In genomic region chr20:3135507-3136070, GRCh38 we compare ENCODE assay signal across 24 cellular contexts. TPM values are rescaled to one million over a fixed set of nuclear protein-coding genes. Genes with fewer than 3 reads are reported as not detected.
DNase-seq lines count a peak whose midpoint lies in the region; ATAC-seq and TF ChIP-seq lines count a peak whose summit lies in the region.
"Had no signal": no experiment of that assay in that cellular context is flagged by ENCODE, and none has a peak within 500 bp of the region (broad histone marks: within the 10 kb centered on the region; RNA-seq: fewer than 3 reads in every experiment).

No MANE protein-coding gene starts in this region.

- no peaks in the 10 kb centered on the region for H3K9me3 ChIP-seq in RWPE2 (ENCODE audit: severe bottlenecking)
- no peaks in the 10 kb centered on the region for H3K9me3 ChIP-seq in OCI-LY7 (ENCODE audit: low read length)
- H3K9me3 ChIP-seq: BLaER1 treated with 17β-estradiol and CSF1 and Interleukin-3, amounts not matched to agents 10 nM and 100 nM; colonic mucosa; SJSA1 had no signal

- no peak overlapping the region for H3K4me3 Mint-ChIP-seq in activated CD4-positive, alpha-beta memory T cell treated with anti-CD3 and anti-CD28 coated beads for 36 hours
- no peak overlapping the region for H3K4me3 Mint-ChIP-seq in activated CD4-positive, alpha-beta memory T cell treated with anti-CD3 and anti-CD28 coated beads, Interleukin-2, amount 10 ng/mL, durations not matched to agents 7 days and 5 days
- H3K4me3 Mint-ChIP-seq: activated CD8-positive, alpha-beta memory T cell treated with anti-CD3 and anti-CD28 coated beads, Interleukin-2, amount 10 ng/mL, durations not matched to agents 7 days and 5 days; WTC11 had no signal

- CTCF ChIA-PET in activated CD4-positive, alpha-beta memory T cell treated with anti-CD3 and anti-CD28 coated beads for 36 hours (lab: Charles Lee) = interaction anchor here (1.0 kb wide), 2 partner anchors 18 to 21 kb away, joined by 4 to 5 read pairs; no protein-coding TSS in a partner anchor
- CTCF ChIA-PET in activated CD4-positive, alpha-beta memory T cell treated with anti-CD3 and anti-CD28 coated beads, Interleukin-2, amount 10 ng/mL, durations not matched to agents 7 days and 5 days (lab: Charles Lee) = no interaction called here
- CTCF ChIA-PET in OCI-LY7 (lab: Charles Lee; ENCODE audit: unreplicated experiment) = no interaction called here

- ATAC-seq in RWPE2 (ENCODE audit: low read depth) = peak; percentile 52; the same call in 1 of the 3 replicates
- ATAC-seq: activated CD8-positive, alpha-beta memory T cell treated with anti-CD3 and anti-CD28 coated beads, Interleukin-2, amount 10 ng/mL, durations not matched to agents 7 days and 5 days; sciatic nerve; WTC11 had no signal

- intact Hi-C loops in activated CD4-positive, alpha-beta memory T cell treated with anti-CD3 and anti-CD28 coated beads for 36 hours (cut with micrococcal nuclease) = loop anchor here (2.0 kb wide), 1 partner anchor 13 kb away; no protein-coding TSS in a partner anchor
- intact Hi-C loops in OCI-LY7 (cut with micrococcal nuclease; ENCODE audit: unreplicated experiment) = no loop called here

- DNase-seq in activated CD4-positive, alpha-beta memory T cell treated with anti-CD3 and anti-CD28 coated beads for 36 hours = peak; percentile 55
- DNase-seq in activated CD4-positive, alpha-beta memory T cell treated with anti-CD3 and anti-CD28 coated beads, Interleukin-2, amount 10 ng/mL, durations not matched to agents 7 days and 5 days = no peak
- DNase-seq in ELR (ENCODE audit: low read depth) = peak; percentile 61
- no peak for DNase-seq in RWPE2 (ENCODE audit: low spot score)
- peak; percentile 11 for DNase-seq in kidney glomerular epithelial cell (lab: John Stamatoyannopoulos, UW)
- no peak for DNase-seq in nucleus accumbens (lab: John Stamatoyannopoulos, UW)
- no peak for DNase-seq in KG1 (lab: John Stamatoyannopoulos, UW)
- no peak for DNase-seq in OCI-LY7 (ENCODE audit: low spot score)
- DNase-seq: activated CD8-positive, alpha-beta memory T cell treated with anti-CD3 and anti-CD28 coated beads, Interleukin-2, amount 10 ng/mL, durations not matched to agents 7 days and 5 days; colonic mucosa; NCI-H1417 treated with DMSO at 0.1 percent for 48 hours; NCI-H2171; NCI-H748 treated with DMSO at 0.1 percent for 48 hours; OCI-M1 had no signal

- POLR2A ChIA-PET in activated CD4-positive, alpha-beta memory T cell treated with anti-CD3 and anti-CD28 coated beads for 36 hours (lab: Charles Lee) = interaction anchor here (0.7 to 1.1 kb wide), 2 partner anchors 22 to 24 kb away, joined by 3 to 4 read pairs; partner anchors contain the start of genes FASTKD5 and UBOX5
- POLR2A ChIA-PET in activated CD4-positive, alpha-beta memory T cell treated with anti-CD3 and anti-CD28 coated beads, Interleukin-2, amount 10 ng/mL, durations not matched to agents 7 days and 5 days (lab: Charles Lee) = interaction anchor here (1.2 kb wide), 1 partner anchor 9 kb away, joined by 3 read pairs; no protein-coding TSS in a partner anchor
- POLR2A ChIA-PET in OCI-LY7 (lab: Charles Lee) = interaction anchor here (0.6 to 0.9 kb wide), 2 partner anchors 23 to 39 kb away, joined by 3 to 4 read pairs; no protein-coding TSS in a partner anchor

- no peak overlapping the region for H3K27ac Mint-ChIP-seq in activated CD4-positive, alpha-beta memory T cell treated with anti-CD3 and anti-CD28 coated beads for 36 hours
- no peak overlapping the region for H3K27ac Mint-ChIP-seq in activated CD4-positive, alpha-beta memory T cell treated with anti-CD3 and anti-CD28 coated beads, Interleukin-2, amount 10 ng/mL, durations not matched to agents 7 days and 5 days
- H3K27ac Mint-ChIP-seq: activated CD8-positive, alpha-beta memory T cell treated with anti-CD3 and anti-CD28 coated beads, Interleukin-2, amount 10 ng/mL, durations not matched to agents 7 days and 5 days; WTC11 had no signal

- no TSS peak for BruUV-seq in OCI-LY7 (replicated peaks; lab: Mats Ljungman, UMichigan)

- no peaks in the 10 kb centered on the region for H3K9me2 ChIP-seq in OCI-LY7 (ENCODE audit: insufficient read depth, low read length)

- H3K4me3 ChIP-seq in RWPE2 (ENCODE audit: severe bottlenecking) (no peak overlapping the region), OCI-LY7 (ENCODE audit: low read depth, low read length, poor library complexity, severe bottlenecking) (no peak overlapping the region)
- H3K4me3 ChIP-seq: BLaER1 treated with 17β-estradiol and CSF1 and Interleukin-3, amounts not matched to agents 10 nM and 100 nM; colonic mucosa; lung; SJSA1 had no signal

- H3K27ac ChIP-seq in RWPE2 (ENCODE audit: poor library complexity, severe bottlenecking) (no peak overlapping the region), OCI-LY7 (ENCODE audit: low read depth, low read length, poor library complexity, severe bottlenecking) (no peak overlapping the region)
- H3K27ac ChIP-seq: BLaER1 treated with 17β-estradiol and CSF1 and Interleukin-3, amounts not matched to agents 10 nM and 100 nM; colonic mucosa; SJSA1 had no signal

- no peaks in the 10 kb centered on the region for H3K79me2 ChIP-seq in OCI-LY7 (ENCODE audit: insufficient read depth, low read depth, low read length)

- H3K27me3 ChIP-seq in RWPE2 (ENCODE audit: insufficient read depth, poor library complexity, severe bottlenecking) = no peaks in the 10 kb centered on the region
- H3K27me3 ChIP-seq: BLaER1 treated with 17β-estradiol and CSF1 and Interleukin-3, amounts not matched to agents 10 nM and 100 nM; colonic mucosa; SJSA1 had no signal

- no peaks in the 10 kb centered on the region for H4K20me1 ChIP-seq in OCI-LY7 (ENCODE audit: insufficient read depth, low read length)

- peaks cover 23% of the 10 kb centered on the region for H3K4me1 Mint-ChIP-seq in activated CD4-positive, alpha-beta memory T cell treated with anti-CD3 and anti-CD28 coated beads for 36 hours (ENCODE audit: low read depth)
- H3K4me1 Mint-ChIP-seq in activated CD4-positive, alpha-beta memory T cell treated with anti-CD3 and anti-CD28 coated beads, Interleukin-2, amount 10 ng/mL, durations not matched to agents 7 days and 5 days = peaks cover 3% of the 10 kb centered on the region
- H3K4me1 Mint-ChIP-seq: WTC11 had no signal

- no peaks in the 10 kb centered on the region for H3K4me1 ChIP-seq in RWPE2 (ENCODE audit: insufficient read depth, poor library complexity, severe bottlenecking)
- no peaks in the 10 kb centered on the region for H3K4me1 ChIP-seq in OCI-LY7 (ENCODE audit: insufficient read depth, low read length, poor library complexity, severe bottlenecking)
- H3K4me1 ChIP-seq: colonic mucosa, SJSA1 had no signal

- H3K9me3 Mint-ChIP-seq in activated CD4-positive, alpha-beta memory T cell treated with anti-CD3 and anti-CD28 coated beads for 36 hours = no peaks in the 10 kb centered on the region
- H3K9me3 Mint-ChIP-seq in activated CD4-positive, alpha-beta memory T cell treated with anti-CD3 and anti-CD28 coated beads, Interleukin-2, amount 10 ng/mL, durations not matched to agents 7 days and 5 days = no peaks in the 10 kb centered on the region
- H3K9me3 Mint-ChIP-seq: WTC11 had no signal

- H3K36me3 Mint-ChIP-seq in activated CD4-positive, alpha-beta memory T cell treated with anti-CD3 and anti-CD28 coated beads for 36 hours = peaks cover 2% of the 10 kb centered on the region
- H3K36me3 Mint-ChIP-seq in activated CD4-positive, alpha-beta memory T cell treated with anti-CD3 and anti-CD28 coated beads, Interleukin-2, amount 10 ng/mL, durations not matched to agents 7 days and 5 days (ENCODE audit: low read depth) = peaks cover 12% of the 10 kb centered on the region
- H3K36me3 Mint-ChIP-seq: WTC11 had no signal

- H3K36me3 ChIP-seq in RWPE2 (ENCODE audit: low read depth) (peaks cover 4% of the 10 kb centered on the region; the same call in 1 of the 2 replicates), OCI-LY7 (ENCODE audit: insufficient read depth, low read length) (no peaks in the 10 kb centered on the region)
- H3K36me3 ChIP-seq: colonic mucosa had no signal

- H3K27me3 Mint-ChIP-seq in activated CD4-positive, alpha-beta memory T cell treated with anti-CD3 and anti-CD28 coated beads for 36 hours = no peaks in the 10 kb centered on the region
- no peaks in the 10 kb centered on the region for H3K27me3 Mint-ChIP-seq in activated CD4-positive, alpha-beta memory T cell treated with anti-CD3 and anti-CD28 coated beads, Interleukin-2, amount 10 ng/mL, durations not matched to agents 7 days and 5 days
- H3K27me3 Mint-ChIP-seq: activated CD8-positive, alpha-beta memory T cell treated with anti-CD3 and anti-CD28 coated beads, Interleukin-2, amount 10 ng/mL, durations not matched to agents 7 days and 5 days had no signal

- no peak for TF ChIP-seq CTCF in RWPE2 (IDR thresholded peaks at IDR 0.05; ENCODE audit: poor library complexity, severe bottlenecking)
- no peak for TF ChIP-seq CTCF in OCI-LY7 (conservative IDR thresholded peaks at IDR 0.05; ENCODE audit: low read length)

- no peak overlapping the region for H2AFZ ChIP-seq in OCI-LY7 (ENCODE audit: low read length)

- H3K4me2 ChIP-seq in OCI-LY7 (ENCODE audit: low read length) = no peak overlapping the region
- H3K4me2 ChIP-seq: BLaER1 treated with 17β-estradiol and CSF1 and Interleukin-3, amounts not matched to agents 10 nM and 100 nM had no signal

RNA-seq across cellular contexts. Expression of gene FASTKD5, which starts 24.1 kb away (rescaled TPM):
- total RNA-seq in activated CD4-positive, alpha-beta memory T cell treated with anti-CD3 and anti-CD28 coated beads for 36 hours = 10 to 100 TPM; 20.8 to 22.8 TPM
- total RNA-seq in activated CD4-positive, alpha-beta memory T cell treated with anti-CD3 and anti-CD28 coated beads, Interleukin-2, amount 10 ng/mL, durations not matched to agents 7 days and 5 days = 10 to 100 TPM; 20.1 to 20.8 TPM
- 15.7 and 18.1 TPM in 2 replicates for total RNA-seq in OCI-LY7 (2014; rRNA removed; shearing (Covaris generic))
- total RNA-seq in OCI-LY7 (2022) = 15.7 and 15.8 TPM in 2 replicates

RNA-seq across cellular contexts. Expression of gene UBOX5, which starts 24.1 kb away (rescaled TPM):
- total RNA-seq in activated CD4-positive, alpha-beta memory T cell treated with anti-CD3 and anti-CD28 coated beads for 36 hours = 1 to 10 TPM; 5.8 to 7.0 TPM
- total RNA-seq in activated CD4-positive, alpha-beta memory T cell treated with anti-CD3 and anti-CD28 coated beads, Interleukin-2, amount 10 ng/mL, durations not matched to agents 7 days and 5 days = 10 to 100 TPM in 1 of 2 experiments, 1 to 10 TPM in 1; 8.4 to 10.7 TPM
- total RNA-seq in OCI-LY7 (2014; rRNA removed; shearing (Covaris generic)) = 3.2 and 4.1 TPM in 2 replicates
- 5.2 and 5.3 TPM in 2 replicates for total RNA-seq in OCI-LY7 (2022)

RNA-seq across cellular contexts. Expression of gene LZTS3, which starts 37.8 kb away (rescaled TPM):
- 1 to 10 TPM; 1.4 to 1.5 TPM for total RNA-seq in activated CD4-positive, alpha-beta memory T cell treated with anti-CD3 and anti-CD28 coated beads for 36 hours
- 1 to 10 TPM in 1 of 2 experiments, under 1 TPM in 1; 0.90 to 1.0 TPM for total RNA-seq in activated CD4-positive, alpha-beta memory T cell treated with anti-CD3 and anti-CD28 coated beads, Interleukin-2, amount 10 ng/mL, durations not matched to agents 7 days and 5 days
- 4.5 and 4.7 TPM in 2 replicates for total RNA-seq in OCI-LY7 (2014; rRNA removed; shearing (Covaris generic))
- 4.2 and 5.0 TPM in 2 replicates for total RNA-seq in OCI-LY7 (2022)

RNA-seq across cellular contexts. Expression of gene AVP, which starts 51.1 kb away (rescaled TPM):
- not detected for total RNA-seq in activated CD4-positive, alpha-beta memory T cell treated with anti-CD3 and anti-CD28 coated beads for 36 hours
- not detected for total RNA-seq in activated CD4-positive, alpha-beta memory T cell treated with anti-CD3 and anti-CD28 coated beads, Interleukin-2, amount 10 ng/mL, durations not matched to agents 7 days and 5 days
- total RNA-seq in OCI-LY7 (2014; rRNA removed; shearing (Covaris generic)) = not detected in 2 replicates
- total RNA-seq in OCI-LY7 (2022) = not detected in 2 replicates
- total RNA-seq: activated CD8-positive, alpha-beta memory T cell treated with anti-CD3 and anti-CD28 coated beads, Interleukin-2, amount 10 ng/mL, durations not matched to agents 7 days and 5 days; colonic mucosa; H1; lung; myocyte; osteocyte; sciatic nerve; SJSA1; T-helper 2 cell treated with Interferon-gamma antibody and Interleukin-4, amounts not matched to agents 100 ng/mL and 5 ng/mL, for 36 hours; urinary bladder had no signal

Comparison
In these comparisons a context has a peak if more than half of its experiments do, and no peak if none do; other contexts are left out.
1. DNase-seq: peak in activated CD4-positive, alpha-beta memory T cell treated with anti-CD3 and anti-CD28 coated beads for 36 hours (single experiment), ELR (single experiment) and kidney glomerular epithelial cell (single experiment); none in activated CD4-positive, alpha-beta memory T cell treated with anti-CD3 and anti-CD28 coated beads, Interleukin-2, amount 10 ng/mL, durations not matched to agents 7 days and 5 days (single experiment), RWPE2 (single experiment), nucleus accumbens (0 of 56), KG1 (single experiment) and OCI-LY7 (single experiment).